ENCODE assay signal across 8 cellular contexts in the genomic region with DNA sequence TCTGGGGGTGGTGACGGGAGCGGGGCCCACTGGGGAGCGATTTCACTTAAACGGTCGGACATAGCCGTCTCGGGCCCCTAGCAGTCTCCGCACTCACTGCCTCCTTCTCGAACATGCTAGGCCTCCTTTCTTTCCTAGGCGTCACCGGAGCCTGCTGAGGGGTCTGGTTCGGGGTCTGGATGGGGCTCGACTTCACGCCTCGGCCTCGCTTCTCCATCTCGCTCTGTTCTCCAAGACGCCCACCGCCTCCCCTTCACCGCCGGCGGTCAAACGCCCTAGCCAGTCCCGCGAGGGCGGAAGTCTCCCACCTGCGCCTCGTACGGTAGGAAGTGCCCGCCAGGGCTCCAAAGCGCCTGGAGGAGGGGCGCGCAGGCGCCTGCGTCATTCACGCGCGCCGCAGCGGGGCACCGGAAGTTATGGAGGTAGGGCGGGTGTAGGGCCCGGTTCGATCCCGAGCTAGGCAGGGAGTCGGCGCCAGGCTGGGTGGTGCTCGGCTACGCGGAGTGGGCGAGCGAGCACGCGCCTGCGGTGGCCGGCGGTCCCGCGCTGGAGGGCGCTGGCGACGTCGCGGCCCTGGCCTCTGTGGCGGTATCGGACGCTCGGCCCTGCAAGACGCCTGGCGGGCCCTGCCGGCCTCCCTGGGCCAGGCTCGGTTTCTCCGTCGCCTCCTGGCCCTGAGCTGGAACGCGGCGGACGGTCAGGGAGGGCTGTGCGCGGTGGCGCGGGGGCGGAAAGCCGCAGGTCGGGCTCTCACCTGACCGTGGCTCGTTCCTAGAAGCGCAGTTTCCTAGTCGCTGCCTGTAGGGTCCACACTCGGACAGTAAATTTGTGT. TPM values are rescaled to one million over a fixed set of nuclear protein-coding genes. Genes with fewer than 3 reads are reported as not detected.
A peak's percentile ranks its signal among the peaks of the same experiment; 100 is the strongest.
DNase-seq lines count a peak whose midpoint lies in the region; ATAC-seq and TF ChIP-seq lines count a peak whose summit lies in the region.

A gene with protein sequence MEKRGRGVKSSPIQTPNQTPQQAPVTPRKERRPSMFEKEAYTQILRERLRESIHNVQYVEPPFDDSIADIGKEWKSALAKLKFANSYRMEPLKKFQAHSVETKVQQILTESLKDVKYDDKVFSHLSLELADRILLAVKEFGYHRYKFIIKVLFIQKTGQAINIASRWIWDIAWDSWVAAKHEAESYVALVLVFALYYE (minus strand): TSS at position 331 of the 832 bp plus-strand sequence. CDS start 114 bp downstream, at position 217.
A gene (plus strand): TSS at position 381 of the 832 bp plus-strand sequence. CDS start 36 bp downstream, at position 417.

- peaks cover 13% of the 10 kb centered on the region for H3K36me3 Mint-ChIP-seq in activated CD4-positive, alpha-beta T cell treated with anti-CD3 and anti-CD28 coated beads, Interleukin-2, amount 10 ng/mL, durations not matched to agents 7 days and 5 days (ENCODE audit: low read depth)

- peaks cover 38% of the 10 kb centered on the region for H3K4me1 Mint-ChIP-seq in activated CD4-positive, alpha-beta T cell treated with anti-CD3 and anti-CD28 coated beads, Interleukin-2, amount 10 ng/mL, durations not matched to agents 7 days and 5 days

- peak within 1 kb of the TSS; percentile 98 for H3K4me3 Mint-ChIP-seq in activated CD4-positive, alpha-beta T cell treated with anti-CD3 and anti-CD28 coated beads, Interleukin-2, amount 10 ng/mL, durations not matched to agents 7 days and 5 days

- DNase-seq in NCI-H526 (lab: John Stamatoyannopoulos, UW) (peak; percentile 83 to 96), dedifferentiated amniotic fluid mesenchymal stem cell (ENCODE audit: extremely low spot score) (peak; percentile 90), left lung (peak; percentile 93 to 97)
- peak; percentile 94 for DNase-seq in activated CD4-positive, alpha-beta T cell treated with anti-CD3 and anti-CD28 coated beads, Interleukin-2, amount 10 ng/mL, durations not matched to agents 7 days and 5 days
- DNase-seq in stimulated activated CD4-positive, alpha-beta T cell treated with anti-CD3 and anti-CD28 coated beads, Interleukin-2, amount 100 ng/mL, for 4 hours (ENCODE audit: low read depth) = peak; percentile 92

- H3K36me3 ChIP-seq in left lung = no peaks in the 10 kb centered on the region

- H3K27ac ChIP-seq in C4-2B = peak within 1 kb of the TSS; percentile 94
- H3K27ac ChIP-seq in left lung = peak within 1 kb of the TSS; percentile 94 to 96

- H3K4me3 ChIP-seq in left lung = peak within 1 kb of the TSS; percentile 72 to 80

- ATAC-seq in GM19351 (IDR thresholded peaks at IDR 0.05; ENCODE audit: unreplicated experiment) = peak; percentile 93
- peak; percentile 95 for ATAC-seq in HG03520 (IDR thresholded peaks at IDR 0.05; ENCODE audit: unreplicated experiment)
- peak; percentile 99 for ATAC-seq in left lung

- H3K4me1 ChIP-seq in left lung = peaks cover 5 to 21% of the 10 kb centered on the region in 2 donors

- POLR2A ChIA-PET in activated CD4-positive, alpha-beta T cell treated with anti-CD3 and anti-CD28 coated beads, Interleukin-2, amount 10 ng/mL, durations not matched to agents 7 days and 5 days (lab: Charles Lee) = interaction anchor here (0.6 to 0.8 kb wide), 2 partner anchors 15 to 50 kb away, joined by 3 to 5 read pairs; no protein-coding TSS in a partner anchor

- intact Hi-C loops in left lung (cut with DNase I) = no loop called here

- no peak; the same call in 1 of the 2 replicates for TF ChIP-seq CTCF in C4-2B (conservative IDR thresholded peaks at IDR 0.05)
- TF ChIP-seq CTCF in left lung (IDR thresholded peaks at IDR 0.05) = peak in 1 of 2 donors; percentile 58

- peaks cover 2% of the 10 kb centered on the region for H3K9me3 Mint-ChIP-seq in activated CD4-positive, alpha-beta T cell treated with anti-CD3 and anti-CD28 coated beads, Interleukin-2, amount 10 ng/mL, durations not matched to agents 7 days and 5 days

- CTCF ChIA-PET in activated CD4-positive, alpha-beta T cell treated with anti-CD3 and anti-CD28 coated beads, Interleukin-2, amount 10 ng/mL, durations not matched to agents 7 days and 5 days (lab: Charles Lee) = interaction anchor here (0.5 to 1.1 kb wide), 5 partner anchors 11 to 754 kb away, joined by 3 read pairs; no protein-coding TSS in a partner anchor

- no peaks in the 10 kb centered on the region for H3K9me3 ChIP-seq in left lung

- no peaks in the 10 kb centered on the region for H3K27me3 ChIP-seq in left lung

- no peaks in the 10 kb centered on the region for H3K27me3 Mint-ChIP-seq in activated CD4-positive, alpha-beta T cell treated with anti-CD3 and anti-CD28 coated beads, Interleukin-2, amount 10 ng/mL, durations not matched to agents 7 days and 5 days

- H3K27ac Mint-ChIP-seq in activated CD4-positive, alpha-beta T cell treated with anti-CD3 and anti-CD28 coated beads, Interleukin-2, amount 10 ng/mL, durations not matched to agents 7 days and 5 days = peak within 1 kb of the TSS; percentile 100

RNA-seq across cellular contexts. Expression of the first gene that starts in this region (rescaled TPM):
- 1 to 10 TPM; 2.2 to 2.5 TPM for total RNA-seq in activated CD4-positive, alpha-beta T cell treated with anti-CD3 and anti-CD28 coated beads, Interleukin-2, amount 10 ng/mL, durations not matched to agents 7 days and 5 days
- 1 to 10 TPM; 1.4 to 1.7 TPM for total RNA-seq in left lung

RNA-seq across cellular contexts. Expression of the second gene that starts in this region (rescaled TPM):
- 10 to 100 TPM; 28.1 to 35.6 TPM for total RNA-seq in activated CD4-positive, alpha-beta T cell treated with anti-CD3 and anti-CD28 coated beads, Interleukin-2, amount 10 ng/mL, durations not matched to agents 7 days and 5 days
- total RNA-seq in left lung = 10 to 100 TPM; 16.8 to 24.0 TPM

Comparison
In these comparisons a context has a peak if more than half of its experiments do, and no peak if none do; other contexts are left out.
1. Peak in every context shown above with its lines: DNase-seq, ATAC-seq, H3K4me3 ChIP-seq and H3K27ac ChIP-seq.